12 cellular contexts compared by ENCODE assay signal in the genomic region with DNA sequence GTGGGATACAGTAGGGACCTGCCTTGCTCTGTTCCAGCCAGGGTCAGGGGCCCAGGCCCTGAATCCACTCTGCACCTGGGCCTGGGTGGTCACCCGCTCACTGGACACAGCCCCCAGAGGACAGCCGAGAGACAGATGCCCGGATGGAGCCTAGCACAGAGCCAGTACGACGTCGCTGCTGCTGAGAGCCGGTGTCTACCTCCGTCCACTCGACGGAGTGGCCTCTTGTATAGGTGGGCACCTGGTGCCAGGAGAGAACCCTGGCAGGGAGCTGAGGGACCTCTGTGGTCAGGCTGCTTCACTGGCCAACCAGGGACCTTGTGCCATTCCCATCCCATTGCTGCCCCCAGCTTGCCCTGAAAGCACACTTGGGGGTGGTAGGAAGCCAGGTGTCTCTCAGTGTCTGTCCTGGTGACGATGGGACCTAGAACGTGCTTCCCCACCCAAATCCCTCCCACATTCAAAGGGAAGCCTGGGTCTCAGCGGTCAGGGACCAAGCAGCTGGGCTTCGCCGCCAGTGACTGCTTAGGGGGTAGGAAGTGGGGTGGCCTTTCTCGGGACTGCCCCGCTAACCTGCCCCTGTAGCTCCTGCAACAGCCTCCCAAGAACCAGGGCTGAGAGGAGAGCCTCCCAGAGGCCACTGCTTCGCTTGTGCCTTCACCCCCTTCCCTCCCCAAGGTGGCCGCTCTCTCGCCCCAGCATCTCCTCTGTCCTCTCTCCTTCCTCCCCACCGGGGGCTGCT. TPM values are rescaled to one million over a fixed set of nuclear protein-coding genes. Genes with fewer than 3 reads are reported as not detected.
DNase-seq lines count a peak whose midpoint lies in the region; ATAC-seq and TF ChIP-seq lines count a peak whose summit lies in the region.
"Had no signal": no experiment of that assay in that cellular context is flagged by ENCODE, and none has a peak within 500 bp of the region (broad histone marks: within the 10 kb centered on the region; RNA-seq: fewer than 3 reads in every experiment).

No MANE protein-coding gene starts in this region.

- H3K79me1 ChIP-seq in IMR-90 (ENCODE audit: low read depth in 1 of 2, low read length in 2 of 2): peaks cover 0 to 8% of the 10 kb centered on the region in 2 experiments; a peak in 1 of 4 replicates

- in situ Hi-C loops in IMR-90 (cut with MboI; ENCODE audit: low sequenced_read_pairs): no loop called here

- no peak for TF ChIP-seq RAD21 in IMR-90 (IDR thresholded peaks at IDR 0.05; ENCODE audit: low read length)

- no peaks in the 10 kb centered on the region for H3K36me3 ChIP-seq in IMR-90 (ENCODE audit: control insufficient read depth, insufficient read depth, low read length)
- H3K36me3 ChIP-seq in hepatocyte (replicated peaks; ENCODE audit: insufficient read depth, low read depth): no peaks in the 10 kb centered on the region
- H3K36me3 ChIP-seq in skeletal muscle tissue (ENCODE audit: control insufficient read depth in 3 of 3, insufficient read depth in 3 of 3, low read length in 3 of 3): no peaks in the 10 kb centered on the region
- H3K36me3 ChIP-seq in MG63: no peaks in the 10 kb centered on the region
- H3K36me3 ChIP-seq: brain microvascular endothelial cell had no signal

- no peaks in the 10 kb centered on the region for H3K79me2 ChIP-seq in hepatocyte

- peak overlapping the region; percentile 58 to 64; a peak in 1 of 4 replicates for H4K8ac ChIP-seq in IMR-90 (ENCODE audit: low read depth in 2 of 2, low read length in 2 of 2)

- H2BK5ac ChIP-seq in IMR-90 (ENCODE audit: low read depth, low read length, poor library complexity, severe bottlenecking): no peak overlapping the region

- peak overlapping the region; percentile 58; the same call in 1 of the 2 replicates for H2AK5ac ChIP-seq in IMR-90 (ENCODE audit: low read depth, low read length)

- peaks cover 23% of the 10 kb centered on the region for H3K4me1 Mint-ChIP-seq in activated CD4-positive, alpha-beta T cell treated with anti-CD3 and anti-CD28 coated beads for 36 hours

- dilution Hi-C loops in IMR-90 (cut with HindIII; ENCODE audit: low sequenced_read_pairs, unreplicated experiment): no loop called here

- no peak overlapping the region for H2BK20ac ChIP-seq in IMR-90 (ENCODE audit: low read depth, low read length)

- no peak overlapping the region for H3K23ac ChIP-seq in IMR-90 (ENCODE audit: low read depth, low read length)

- H2AK9ac ChIP-seq in IMR-90 (replicated peaks; ENCODE audit: low read depth, low read length, poor library complexity): peak overlapping the region; percentile 5

- H3K9me1 ChIP-seq in IMR-90 (ENCODE audit: insufficient read depth, low read length): peaks cover 25% of the 10 kb centered on the region

- H4K5ac ChIP-seq in IMR-90 (ENCODE audit: low read depth, low read length): no peak overlapping the region; the same call in 1 of the 2 replicates

- BruUV-seq in IMR-90 (replicated peaks; lab: Mats Ljungman, UMichigan): no TSS peak

- H3K27ac ChIP-seq in IMR-90 (ENCODE audit: insufficient read depth, low read length) (peak overlapping the region; percentile 52; the same call in 1 of the 2 replicates), hepatocyte (peak overlapping the region; percentile 1), skeletal muscle tissue (ENCODE audit: low read depth, low read length) (peak overlapping the region; percentile 75)
- H3K27ac ChIP-seq: foreskin keratinocyte had no signal

- H3K4me1 ChIP-seq in IMR-90 (ENCODE audit: control insufficient read depth, insufficient read depth, low read length): peaks cover 21% of the 10 kb centered on the region
- H3K4me1 ChIP-seq in hepatocyte (ENCODE audit: insufficient read depth): peaks cover 28% of the 10 kb centered on the region
- peaks cover 49 to 68% (median 67%) of the 10 kb centered on the region in 3 donors for H3K4me1 ChIP-seq in skeletal muscle tissue (ENCODE audit: control insufficient read depth in 3 of 3, insufficient read depth in 3 of 3, low read length in 3 of 3)

- H4K20me1 ChIP-seq in IMR-90 (ENCODE audit: insufficient read depth, low read length) (no peaks in the 10 kb centered on the region), hepatocyte (ENCODE audit: insufficient read depth, poor library complexity, severe bottlenecking) (no peaks in the 10 kb centered on the region)

- H2AFZ ChIP-seq in IMR-90 (replicated peaks; ENCODE audit: low read length, poor library complexity) (peak overlapping the region; percentile 56), hepatocyte (no peak overlapping the region)

- H2BK120ac ChIP-seq in IMR-90 (ENCODE audit: low read depth, low read length): peak overlapping the region; percentile 75; the same call in 1 of the 2 replicates

- H3K9me3 ChIP-seq in IMR-90 (ENCODE audit: control insufficient read depth, insufficient read depth, low read length) (no peaks in the 10 kb centered on the region), hepatocyte (ENCODE audit: low read depth) (no peaks in the 10 kb centered on the region), skeletal muscle tissue (ENCODE audit: control insufficient read depth in 3 of 3, low read length in 3 of 3) (no peaks in the 10 kb centered on the region), MG63 (no peaks in the 10 kb centered on the region)

- H3K27me3 Mint-ChIP-seq in activated CD4-positive, alpha-beta T cell treated with anti-CD3 and anti-CD28 coated beads for 36 hours: no peaks in the 10 kb centered on the region

- TF ChIP-seq CTCF in IMR-90 (conservative IDR thresholded peaks at IDR 0.05; ENCODE audit: low read depth, low read length): no peak
- no peak for TF ChIP-seq CTCF in hepatocyte (IDR thresholded peaks at IDR 0.05; ENCODE audit: poor library complexity)

- WGBS in IMR-90 (ENCODE audit: extremely low coverage in 2 of 2, insufficient read length in 1 of 2), 2 experiments: 84% methylated on average over 6 of the region's 21 CpGs; no CpG with 5 or more reads in 1 of the 2 experiments
- 96% methylated on average over 20 of the region's 21 CpGs for WGBS in hepatocyte (ENCODE audit: low lambda C conversion rate, missing lambda C conversion rate)

- H2BK15ac ChIP-seq in IMR-90 (ENCODE audit: low read depth, low read length): no peak overlapping the region; the same call in 2 of the 3 replicates

- no peak for TF ChIP-seq POLR2A in IMR-90 (IDR thresholded peaks at IDR 0.05; ENCODE audit: low read depth, low read length)

- H3K4ac ChIP-seq in IMR-90 (ENCODE audit: low read depth, low read length): peak overlapping the region; percentile 70

- no peaks in the 10 kb centered on the region for H3K36me3 Mint-ChIP-seq in activated CD4-positive, alpha-beta T cell treated with anti-CD3 and anti-CD28 coated beads for 36 hours (ENCODE audit: low read depth)

- no peaks in the 10 kb centered on the region for H3K9me3 Mint-ChIP-seq in activated CD4-positive, alpha-beta T cell treated with anti-CD3 and anti-CD28 coated beads for 36 hours (ENCODE audit: low read depth)

- peak overlapping the region; percentile 91 for H3K27ac Mint-ChIP-seq in activated CD4-positive, alpha-beta T cell treated with anti-CD3 and anti-CD28 coated beads for 36 hours

- H3K4me3 Mint-ChIP-seq in activated CD4-positive, alpha-beta T cell treated with anti-CD3 and anti-CD28 coated beads for 36 hours: no peak overlapping the region

- H4K91ac ChIP-seq in IMR-90 (ENCODE audit: insufficient read depth, low read depth, low read length): peak overlapping the region; percentile 44

- no peaks in the 10 kb centered on the region for H3K9me2 ChIP-seq in hepatocyte (replicated peaks; ENCODE audit: insufficient read depth)

- no peak for DNase-seq in activated CD4-positive, alpha-beta T cell treated with anti-CD3 and anti-CD28 coated beads for 36 hours
- no peak for DNase-seq in activated CD4-positive, alpha-beta T cell treated with anti-CD3 and anti-CD28 coated beads, Interleukin-2, amount 50 U/mL, for 48 hours
- DNase-seq in IMR-90 (no peak), hepatocyte (ENCODE audit: low spot score) (no peak), hippocampal formation (lab: John Stamatoyannopoulos, UW) (no peak), MG63 (no peak)
- DNase-seq: brain microvascular endothelial cell; foreskin keratinocyte; NCI-H1092 treated with DMSO at 0.1 percent for 48 hours; stimulated activated CD4-positive, alpha-beta T cell treated with anti-CD3 and anti-CD28 coated beads, Interleukin-2, amount 100 ng/mL, for 48 hours had no signal

- POLR2A ChIA-PET in activated CD4-positive, alpha-beta T cell treated with anti-CD3 and anti-CD28 coated beads for 36 hours (lab: Charles Lee): interaction anchor here (0.8 to 1.2 kb wide), 3 partner anchors 10 to 14 kb away, joined by 3 to 4 read pairs (median 4); partner anchors contain the start of gene TBC1D22A
- POLR2A ChIA-PET in IMR-90 (lab: Charles Lee; ENCODE audit: unreplicated experiment): no interaction called here

- CTCF ChIA-PET in activated CD4-positive, alpha-beta T cell treated with anti-CD3 and anti-CD28 coated beads for 36 hours (lab: Charles Lee): interaction anchor here (0.6 to 5.0 kb wide), 8 partner anchors 9 to 316 kb away, joined by 3 to 37 read pairs (median 4); partner anchors contain the start of gene TBC1D22A
- CTCF ChIA-PET in IMR-90 (lab: Yijun Ruan, JAX): no interaction called here

- no peak overlapping the region for H3K4me3 ChIP-seq in IMR-90 (ENCODE audit: insufficient read depth, low read depth, low read length)
- no peak overlapping the region for H3K4me3 ChIP-seq in hepatocyte
- peak overlapping the region in 1 of 3 donors; percentile 22 for H3K4me3 ChIP-seq in skeletal muscle tissue (ENCODE audit: low read length in 3 of 3)
- no peak overlapping the region for H3K4me3 ChIP-seq in MG63

- H3K27me3 ChIP-seq in IMR-90 (ENCODE audit: control insufficient read depth, insufficient read depth, low read length): no peaks in the 10 kb centered on the region
- H3K27me3 ChIP-seq in hepatocyte: no peaks in the 10 kb centered on the region
- no peaks in the 10 kb centered on the region for H3K27me3 ChIP-seq in skeletal muscle tissue (ENCODE audit: control insufficient read depth in 3 of 3, insufficient read depth in 3 of 3, low read length in 3 of 3)
- H3K27me3 ChIP-seq in MG63: no peaks in the 10 kb centered on the region
- H3K27me3 ChIP-seq: brain microvascular endothelial cell had no signal

- H3K9ac ChIP-seq in IMR-90 (ENCODE audit: low read depth, low read length): no peak overlapping the region
- peak overlapping the region; percentile 57 to 76 (median 68) for H3K9ac ChIP-seq in skeletal muscle tissue (ENCODE audit: low read depth in 1 of 3, low read length in 3 of 3)

- no peak overlapping the region for H3K18ac ChIP-seq in IMR-90 (ENCODE audit: low read depth, low read length)

- H3K14ac ChIP-seq in IMR-90 (replicated peaks; ENCODE audit: low read depth, low read length): peak overlapping the region; percentile 0; the same call in 1 of the 2 replicates

- intact Hi-C loops in activated CD4-positive, alpha-beta T cell treated with anti-CD3 and anti-CD28 coated beads for 36 hours (cut with DNase I, micrococcal nuclease): no loop called here
- intact Hi-C loops in IMR-90 (cut with micrococcal nuclease): no loop called here

- H3K56ac ChIP-seq in IMR-90 (ENCODE audit: extremely low read depth, insufficient read depth, low read length): no peak overlapping the region

- ATAC-seq in activated CD4-positive, alpha-beta T cell treated with anti-CD3 and anti-CD28 coated beads for 36 hours: no peak
- ATAC-seq in IMR-90 (ENCODE audit: low read depth) (no peak), GM18868 (IDR thresholded peaks at IDR 0.05; ENCODE audit: unreplicated experiment) (no peak)
- ATAC-seq: foreskin keratinocyte had no signal

- H3K4me2 ChIP-seq in IMR-90 (ENCODE audit: low read depth, low read length): no peak overlapping the region
- no peak overlapping the region for H3K4me2 ChIP-seq in hepatocyte

RNA-seq across cellular contexts. Expression of gene CERK, which starts 10.3 kb away (rescaled TPM):
- 10 to 100 TPM; 27.0 to 32.8 TPM for total RNA-seq in activated CD4-positive, alpha-beta T cell treated with anti-CD3 and anti-CD28 coated beads for 36 hours
- total RNA-seq in IMR-90 (2012; rRNA removed) (38.7 and 44.4 TPM in 2 replicates), hepatocyte (48.0 and 59.0 TPM in 2 replicates), skeletal muscle tissue (18.3 TPM)
- polyA plus RNA-seq in IMR-90 (2012; rRNA removed) (22.8 and 25.3 TPM in 2 replicates), hepatocyte (33.1 and 38.6 TPM in 2 replicates)
- polyA plus RNA-seq in IMR-90 (2012; cell fraction: cytosol; rRNA removed): 14.3 and 18.5 TPM in 2 replicates
- 19.5 and 31.2 TPM in 2 replicates for polyA plus RNA-seq in IMR-90 (2012; cell fraction: nucleus; rRNA removed; ENCODE audit: low replicate concordance)
- total RNA-seq in MG63 (2014; rRNA removed; shearing (Covaris generic); ENCODE audit: low replicate concordance): 23.6 and 30.1 TPM in 2 replicates

RNA-seq across cellular contexts. Expression of gene TBC1D22A, which starts 14.1 kb away (rescaled TPM):
- total RNA-seq in activated CD4-positive, alpha-beta T cell treated with anti-CD3 and anti-CD28 coated beads for 36 hours: 10 to 100 TPM; 36.0 to 38.0 TPM
- total RNA-seq in IMR-90 (2012; rRNA removed): 9.0 and 9.4 TPM in 2 replicates
- 16.7 and 17.3 TPM in 2 replicates for polyA plus RNA-seq in IMR-90 (2012; rRNA removed)
- polyA plus RNA-seq in IMR-90 (2012; cell fraction: cytosol; rRNA removed): 18.4 and 23.5 TPM in 2 replicates
- polyA plus RNA-seq in IMR-90 (2012; cell fraction: nucleus; rRNA removed; ENCODE audit: low replicate concordance): 14.2 and 18.0 TPM in 2 replicates
- 10.3 and 15.3 TPM in 2 replicates for total RNA-seq in hepatocyte
- polyA plus RNA-seq in hepatocyte: 19.8 and 21.7 TPM in 2 replicates
- 6.8 TPM for total RNA-seq in skeletal muscle tissue
- 14.5 and 18.2 TPM in 2 replicates for total RNA-seq in MG63 (2014; rRNA removed; shearing (Covaris generic); ENCODE audit: low replicate concordance)

Comparison
In these comparisons a context has a peak if more than half of its experiments do, and no peak if none do; other contexts are left out.
1. H3K27ac ChIP-seq: peak in every context shown above with its lines; median percentile 75 in skeletal muscle tissue; 52 in IMR-90; 1 in hepatocyte.